In genomic region chr11:113387605-113388211, GRCh38 we compare ENCODE assay signal across 1 cellular context.
A peak's percentile ranks its signal among the peaks of the same experiment; 100 is the strongest.
TF ChIP-seq lines count a peak whose summit lies in the region.

Gene ANKK1 (plus strand): TSS chr11:113387779. CDS start chr11:113387885, 106 bp downstream.

TF ChIP-seq in WTC11, 78 proteins besides CTCF, POLR2A, EP300 and RAD21 (continued from another document and continues in another):
- TF ChIP-seq ZBTB43 (CRISPR knock-in tag; IDR thresholded peaks at IDR 0.05): peak; percentile 97
- TF ChIP-seq CBFB (CRISPR knock-in tag; IDR thresholded peaks at IDR 0.05; ENCODE audit: low read depth): no peak; the same call in 1 of the 2 replicates
- 0 out of 2 replicates have a peak, but pooled peaks have one; percentile 65 for TF ChIP-seq KAT7 (CRISPR knock-in tag; IDR thresholded peaks at IDR 0.05; ENCODE audit: borderline replicate concordance)
- peak; percentile 82; the same call in 1 of the 2 replicates for TF ChIP-seq ETV6 (CRISPR knock-in tag; IDR thresholded peaks at IDR 0.05)
- no peak for TF ChIP-seq AR (CRISPR knock-in tag; IDR thresholded peaks at IDR 0.05)
- peak; percentile 76; the same call in 1 of the 2 replicates for TF ChIP-seq E2F4 (CRISPR knock-in tag; IDR thresholded peaks at IDR 0.05; ENCODE audit: borderline replicate concordance, low read depth)
- TF ChIP-seq PRDM15 (CRISPR knock-in tag; IDR thresholded peaks at IDR 0.05): peak; percentile 35; the same call in 1 of the 2 replicates
- TF ChIP-seq AFF4 (CRISPR knock-in tag; IDR thresholded peaks at IDR 0.05; ENCODE audit: borderline replicate concordance): peak; percentile 86; the same call in 1 of the 2 replicates
- no peak for TF ChIP-seq RORB (CRISPR knock-in tag; IDR thresholded peaks at IDR 0.05)
- no peak for TF ChIP-seq NR1H2 (CRISPR knock-in tag; IDR thresholded peaks at IDR 0.05)
- TF ChIP-seq SOX15 (CRISPR knock-in tag; IDR thresholded peaks at IDR 0.05): no peak
- TF ChIP-seq JAZF1 (CRISPR knock-in tag; IDR thresholded peaks at IDR 0.05): no peak
- peak; percentile 67; the same call in 1 of the 2 replicates for TF ChIP-seq ATF2 (CRISPR knock-in tag; IDR thresholded peaks at IDR 0.05; ENCODE audit: borderline replicate concordance, low read depth)
- peak; percentile 96 for TF ChIP-seq FOXP1 (CRISPR knock-in tag; IDR thresholded peaks at IDR 0.05; ENCODE audit: borderline replicate concordance)
- TF ChIP-seq TP53 (CRISPR knock-in tag; IDR thresholded peaks at IDR 0.05): peak; percentile 81; the same call in 1 of the 2 replicates
- TF ChIP-seq OVOL2 (CRISPR knock-in tag; IDR thresholded peaks at IDR 0.05; ENCODE audit: borderline replicate concordance): no peak
- TF ChIP-seq ZNF121 (CRISPR knock-in tag; IDR thresholded peaks at IDR 0.05): no peak; the same call in 1 of the 2 replicates
- 0 out of 2 replicates have a peak, but pooled peaks have one; percentile 74 for TF ChIP-seq NR3C1 (CRISPR knock-in tag; conservative IDR thresholded peaks at IDR 0.05; ENCODE audit: low read depth)
- no peak for TF ChIP-seq TEAD4 (CRISPR knock-in tag; IDR thresholded peaks at IDR 0.05)
- TF ChIP-seq IRF2 (CRISPR knock-in tag; IDR thresholded peaks at IDR 0.05; ENCODE audit: borderline replicate concordance, low read depth): 0 out of 2 replicates have a peak, but pooled peaks have one; percentile 47
- TF ChIP-seq TCF7 (CRISPR knock-in tag; IDR thresholded peaks at IDR 0.05; ENCODE audit: low read depth): peak; percentile 89
- peak; percentile 75; the same call in 1 of the 2 replicates for TF ChIP-seq MYBL2 (CRISPR knock-in tag; IDR thresholded peaks at IDR 0.05)
- peak; percentile 97 for TF ChIP-seq MAX (CRISPR knock-in tag; IDR thresholded peaks at IDR 0.05)
- TF ChIP-seq TEAD1 (CRISPR knock-in tag; IDR thresholded peaks at IDR 0.05): peak; percentile 84; the same call in 1 of the 2 replicates
- peak; percentile 35; the same call in 1 of the 2 replicates for TF ChIP-seq ZNF232 (CRISPR knock-in tag; IDR thresholded peaks at IDR 0.05)
- 0 out of 2 replicates have a peak, but pooled peaks have one; percentile 18 for TF ChIP-seq ARID4B (CRISPR knock-in tag; IDR thresholded peaks at IDR 0.05; ENCODE audit: borderline replicate concordance)
- TF ChIP-seq RELA (CRISPR knock-in tag; IDR thresholded peaks at IDR 0.05; ENCODE audit: borderline replicate concordance): peak; percentile 92; the same call in 1 of the 2 replicates
- TF ChIP-seq NFYB (CRISPR knock-in tag; conservative IDR thresholded peaks at IDR 0.05; ENCODE audit: low read depth): peak; percentile 33; the same call in 1 of the 2 replicates
- TF ChIP-seq ZNF281 (CRISPR knock-in tag; IDR thresholded peaks at IDR 0.05): peak; percentile 77; the same call in 1 of the 2 replicates
- peak; percentile 89 for TF ChIP-seq NFE2L1 (CRISPR knock-in tag; IDR thresholded peaks at IDR 0.05)
- no peak for TF ChIP-seq ZNF317 (CRISPR knock-in tag; IDR thresholded peaks at IDR 0.05; ENCODE audit: borderline replicate concordance, low read depth)
